ENCODE assay signal across 8 cellular contexts in genomic region chr1:1782399-1783221, GRCh38. TPM values are rescaled to one million over a fixed set of nuclear protein-coding genes. Genes with fewer than 3 reads are reported as not detected.
A peak's percentile ranks its signal among the peaks of the same experiment; 100 is the strongest.
DNase-seq lines count a peak whose midpoint lies in the region; ATAC-seq and TF ChIP-seq lines count a peak whose summit lies in the region.

No MANE protein-coding gene starts in this region.

- no peaks in the 10 kb centered on the region for H3K27me3 Mint-ChIP-seq in activated T-cell treated with anti-CD3 and anti-CD28 coated beads, Interleukin-2, amount 50 U/mL, for 72 hours (ENCODE audit: low read depth)

- H3K4me3 Mint-ChIP-seq in activated T-cell treated with anti-CD3 and anti-CD28 coated beads, Interleukin-2, amount 50 U/mL, for 72 hours, result peak overlapping the region; percentile 58 to 59

- peaks cover 41% of the 10 kb centered on the region for H3K4me1 Mint-ChIP-seq in activated T-cell treated with anti-CD3 and anti-CD28 coated beads, Interleukin-2, amount 50 U/mL, for 72 hours (ENCODE audit: low read depth)

- H3K36me3 Mint-ChIP-seq in activated T-cell treated with anti-CD3 and anti-CD28 coated beads, Interleukin-2, amount 50 U/mL, for 72 hours (ENCODE audit: insufficient read depth in 2 of 2), result peaks cover 3 to 13% of the 10 kb centered on the region in 2 donors

- H3K9me3 Mint-ChIP-seq in activated T-cell treated with anti-CD3 and anti-CD28 coated beads, Interleukin-2, amount 50 U/mL, for 72 hours, result no peaks in the 10 kb centered on the region

- CTCF ChIA-PET in HEK293T (lab: Yijun Ruan, JAX), result no interaction called here

- peak; percentile 84 for DNase-seq in DMS53 treated with DMSO at 0.1 percent for 48 hours (lab: John Stamatoyannopoulos, UW; ENCODE audit: unreplicated experiment)
- peak; percentile 57 for DNase-seq in NCI-H146 (lab: John Stamatoyannopoulos, UW)
- DNase-seq in activated T-cell treated with anti-CD3 and anti-CD28 coated beads, Interleukin-2, amount 50 U/mL, for 72 hours, result peak in 1 of 2 donors; percentile 27
- DNase-seq in germinal center (ENCODE audit: low spot score), result peak; percentile 33
- DNase-seq in pons (ENCODE audit: low spot score), result peak; percentile 41
- no peak for DNase-seq in HEK293T (ENCODE audit: extremely low spot score)
- no peak for DNase-seq in effector CD8-positive, alpha-beta T cell (lab: John Stamatoyannopoulos, UW)

- POLR2A ChIA-PET in HEK293T (lab: Yijun Ruan, JAX), result interaction anchor here (0.6 kb wide), 1 partner anchor 66 kb away, joined by 3 read pairs; no protein-coding TSS in a partner anchor

- H3K27ac Mint-ChIP-seq in activated T-cell treated with anti-CD3 and anti-CD28 coated beads, Interleukin-2, amount 50 U/mL, for 72 hours, result peak overlapping the region; percentile 72

- no peak for ATAC-seq in activated T-cell treated with anti-CD3 and anti-CD28 coated beads, Interleukin-2, amount 50 U/mL, for 72 hours (replicated peaks in 1 of 2)
- no peak for ATAC-seq in HG03457 (IDR thresholded peaks at IDR 0.05; ENCODE audit: unreplicated experiment)

TF ChIP-seq in HEK293T, 16 proteins besides CTCF, POLR2A, EP300 and RAD21:
- no peak for TF ChIP-seq ELF4 (IDR thresholded peaks at IDR 0.05)
- no peak for TF ChIP-seq BHLHE40 (IDR thresholded peaks at IDR 0.05; ENCODE audit: borderline replicate concordance)
- no peak for TF ChIP-seq NFRKB (IDR thresholded peaks at IDR 0.05)
- TF ChIP-seq ARNT (IDR thresholded peaks at IDR 0.05), result no peak
- TF ChIP-seq SUZ12 (IDR thresholded peaks at IDR 0.05), result no peak
- no peak for TF ChIP-seq CTBP1 (IDR thresholded peaks at IDR 0.05; ENCODE audit: borderline replicate concordance)
- no peak for TF ChIP-seq L3MBTL2 (conservative IDR thresholded peaks at IDR 0.05)
- TF ChIP-seq FOXA1 (IDR thresholded peaks at IDR 0.05), result no peak
- no peak for TF ChIP-seq SP1 (IDR thresholded peaks at IDR 0.05)
- TF ChIP-seq ZNF384 (IDR thresholded peaks at IDR 0.05), result no peak
- no peak for TF ChIP-seq FOXK2 (IDR thresholded peaks at IDR 0.05)
- no peak for TF ChIP-seq LEF1 (IDR thresholded peaks at IDR 0.05; ENCODE audit: borderline replicate concordance)
- no peak for TF ChIP-seq PKNOX1 (IDR thresholded peaks at IDR 0.05)
- TF ChIP-seq HDGF (IDR thresholded peaks at IDR 0.05; ENCODE audit: borderline replicate concordance), result no peak

RNA-seq across cellular contexts. Expression of gene NADK, which starts 4.3 kb away (rescaled TPM):
- 10 to 100 TPM; 54.0 to 54.5 TPM for total RNA-seq in activated T-cell treated with anti-CD3 and anti-CD28 coated beads, Interleukin-2, amount 50 U/mL, for 72 hours

RNA-seq across cellular contexts. Expression of gene CDK11A, which starts 58.5 kb away (rescaled TPM):
- 10 to 100 TPM; 40.3 to 72.5 TPM for total RNA-seq in activated T-cell treated with anti-CD3 and anti-CD28 coated beads, Interleukin-2, amount 50 U/mL, for 72 hours

Comparison
In these comparisons a context has a peak if more than half of its experiments do, and no peak if none do; other contexts are left out.
1. DNase-seq: peak in DMS53 treated with DMSO at 0.1 percent for 48 hours (single experiment), NCI-H146 (single experiment), germinal center (single experiment) and pons (single experiment); none in HEK293T (single experiment) and effector CD8-positive, alpha-beta T cell (single experiment).